ENCODE assay signal across 2 cellular contexts in genomic region chr12:53752651-53753050, GRCh38.
A peak's percentile ranks its signal among the peaks of the same experiment; 100 is the strongest.
TF ChIP-seq lines count a peak whose summit lies in the region.

No MANE protein-coding gene starts in this region.

TF ChIP-seq in GM23338, 12 proteins besides CTCF, POLR2A, EP300 and RAD21:
- TF ChIP-seq REST (IDR thresholded peaks at IDR 0.05; ENCODE audit: unreplicated experiment) (no peak), STAT1 (IDR thresholded peaks at IDR 0.05; ENCODE audit: unreplicated experiment) (no peak), EZH2 (IDR thresholded peaks at IDR 0.05; ENCODE audit: low read depth, unreplicated experiment) (peak; percentile 46), JUNB (IDR thresholded peaks at IDR 0.05; ENCODE audit: unreplicated experiment) (no peak), ZNF462 (CRISPR knock-in tag; IDR thresholded peaks at IDR 0.05) (no peak), NANOG (IDR thresholded peaks at IDR 0.05; ENCODE audit: borderline replicate concordance) (no peak), POLR2AphosphoS5 (IDR thresholded peaks at IDR 0.05; ENCODE audit: low read depth) (no peak)

TF ChIP-seq in H1, 55 proteins besides CTCF, POLR2A, EP300 and RAD21:
- TF ChIP-seq TEAD4 (IDR thresholded peaks at IDR 0.05; ENCODE audit: low read depth, low read length), result no peak
- no peak for TF ChIP-seq CHD1 (IDR thresholded peaks at IDR 0.05; ENCODE audit: low read depth, low read length)
- no peak for TF ChIP-seq CEBPB (IDR thresholded peaks at IDR 0.05; ENCODE audit: low read depth, low read length)
- no peak for TF ChIP-seq POU5F1 (IDR thresholded peaks at IDR 0.05; ENCODE audit: low read depth, low read length)
- no peak for TF ChIP-seq FOSL1 (IDR thresholded peaks at IDR 0.05; ENCODE audit: insufficient read depth, low read depth, low read length)
- no peak for TF ChIP-seq SP1 (IDR thresholded peaks at IDR 0.05; ENCODE audit: low read depth, low read length)
- no peak for TF ChIP-seq HDAC2 (IDR thresholded peaks at IDR 0.05; ENCODE audit: borderline replicate concordance in 1 of 2, low read depth in 2 of 2, low read length in 2 of 2)
- TF ChIP-seq NANOG (IDR thresholded peaks at IDR 0.05; ENCODE audit: insufficient read depth, low read depth, low read length, poor library complexity, severe bottlenecking), result no peak
- no peak for TF ChIP-seq USF2 (IDR thresholded peaks at IDR 0.05; ENCODE audit: low read length)
- no peak for TF ChIP-seq TBP (IDR thresholded peaks at IDR 0.05; ENCODE audit: low read depth, low read length)
- no peak for TF ChIP-seq HDAC6 (IDR thresholded peaks at IDR 0.05; ENCODE audit: low read depth, low read length)
- TF ChIP-seq RFX5 (IDR thresholded peaks at IDR 0.05; ENCODE audit: borderline replicate concordance, low read depth, low read length), result no peak
- no peak for TF ChIP-seq SP4 (IDR thresholded peaks at IDR 0.05; ENCODE audit: low read length)
- TF ChIP-seq GTF2F1 (IDR thresholded peaks at IDR 0.05; ENCODE audit: borderline replicate concordance, low read depth, low read length), result no peak
